In genomic region chr1:211606327-211606913, GRCh38 we compare ENCODE assay signal across 1 cellular context.
TF ChIP-seq lines count a peak whose summit lies in the region.

No MANE protein-coding gene starts in this region.

TF ChIP-seq in GM23338, 12 proteins besides CTCF, POLR2A, EP300 and RAD21 (continued from another document):
- TF ChIP-seq ZNF462 (CRISPR knock-in tag; IDR thresholded peaks at IDR 0.05): no peak
- no peak for TF ChIP-seq STAT1 (IDR thresholded peaks at IDR 0.05; ENCODE audit: unreplicated experiment)
- TF ChIP-seq ZNF331 (CRISPR knock-in tag; IDR thresholded peaks at IDR 0.05; ENCODE audit: low read depth): no peak
